ENCODE assay signal across 2 cellular contexts in the genomic region with DNA sequence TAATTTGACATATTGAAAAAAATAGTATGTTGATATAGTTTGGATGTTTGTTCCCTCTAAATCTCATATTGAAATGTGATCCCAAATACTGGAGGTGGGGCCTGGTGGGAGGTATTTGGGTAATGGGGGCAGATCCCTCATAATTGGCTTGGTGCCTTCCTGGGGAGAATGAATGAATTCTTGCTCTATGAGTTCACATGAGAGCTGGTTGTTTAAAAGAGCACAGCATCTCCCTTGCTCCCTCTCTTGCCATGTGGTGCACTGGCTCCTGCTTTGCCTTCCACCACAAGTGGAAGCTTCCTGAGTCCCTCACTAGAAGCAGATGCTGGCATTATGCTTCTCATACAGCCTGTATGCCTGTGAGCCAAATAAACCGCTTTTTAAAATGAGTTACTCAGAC.
TF ChIP-seq lines count a peak whose summit lies in the region.

No MANE protein-coding gene starts in this region.

TF ChIP-seq in SK-N-SH treated with all-trans-retinoic acid at 6 μM for 48 hours, 23 proteins besides CTCF, POLR2A, EP300 and RAD21 (continued from another document):
- TF ChIP-seq, protein P1, sequence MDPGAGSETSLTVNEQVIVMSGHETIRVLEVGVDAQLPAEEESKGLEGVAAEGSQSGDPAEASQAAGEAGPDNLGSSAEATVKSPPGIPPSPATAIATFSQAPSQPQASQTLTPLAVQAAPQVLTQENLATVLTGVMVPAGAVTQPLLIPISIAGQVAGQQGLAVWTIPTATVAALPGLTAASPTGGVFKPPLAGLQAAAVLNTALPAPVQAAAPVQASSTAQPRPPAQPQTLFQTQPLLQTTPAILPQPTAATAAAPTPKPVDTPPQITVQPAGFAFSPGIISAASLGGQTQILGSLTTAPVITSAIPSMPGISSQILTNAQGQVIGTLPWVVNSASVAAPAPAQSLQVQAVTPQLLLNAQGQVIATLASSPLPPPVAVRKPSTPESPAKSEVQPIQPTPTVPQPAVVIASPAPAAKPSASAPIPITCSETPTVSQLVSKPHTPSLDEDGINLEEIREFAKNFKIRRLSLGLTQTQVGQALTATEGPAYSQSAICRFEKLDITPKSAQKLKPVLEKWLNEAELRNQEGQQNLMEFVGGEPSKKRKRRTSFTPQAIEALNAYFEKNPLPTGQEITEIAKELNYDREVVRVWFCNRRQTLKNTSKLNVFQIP (CRISPR knock-in tag; IDR thresholded peaks at IDR 0.05; ENCODE audit: borderline replicate concordance, low read depth) = no peak
TF ChIP-seq in SK-N-SH treated with all-trans-retinoic acid at 6 μM for 48 hours: peak in this region for 0.

TF ChIP-seq in SK-N-SH, 30 proteins besides CTCF, POLR2A, EP300 and RAD21 (continued from another document):
- TF ChIP-seq, protein P2, sequence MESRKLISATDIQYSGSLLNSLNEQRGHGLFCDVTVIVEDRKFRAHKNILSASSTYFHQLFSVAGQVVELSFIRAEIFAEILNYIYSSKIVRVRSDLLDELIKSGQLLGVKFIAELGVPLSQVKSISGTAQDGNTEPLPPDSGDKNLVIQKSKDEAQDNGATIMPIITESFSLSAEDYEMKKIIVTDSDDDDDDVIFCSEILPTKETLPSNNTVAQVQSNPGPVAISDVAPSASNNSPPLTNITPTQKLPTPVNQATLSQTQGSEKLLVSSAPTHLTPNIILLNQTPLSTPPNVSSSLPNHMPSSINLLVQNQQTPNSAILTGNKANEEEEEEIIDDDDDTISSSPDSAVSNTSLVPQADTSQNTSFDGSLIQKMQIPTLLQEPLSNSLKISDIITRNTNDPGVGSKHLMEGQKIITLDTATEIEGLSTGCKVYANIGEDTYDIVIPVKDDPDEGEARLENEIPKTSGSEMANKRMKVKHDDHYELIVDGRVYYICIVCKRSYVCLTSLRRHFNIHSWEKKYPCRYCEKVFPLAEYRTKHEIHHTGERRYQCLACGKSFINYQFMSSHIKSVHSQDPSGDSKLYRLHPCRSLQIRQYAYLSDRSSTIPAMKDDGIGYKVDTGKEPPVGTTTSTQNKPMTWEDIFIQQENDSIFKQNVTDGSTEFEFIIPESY (IDR thresholded peaks at IDR 0.05; ENCODE audit: borderline replicate concordance, low read depth) = no peak
- TF ChIP-seq MEF2A (IDR thresholded peaks at IDR 0.05; ENCODE audit: borderline replicate concordance, low read depth) = no peak
- TF ChIP-seq ELF1 (IDR thresholded peaks at IDR 0.05) = no peak
- no peak for TF ChIP-seq RCOR1 (IDR thresholded peaks at IDR 0.05; ENCODE audit: low read length)
- no peak for TF ChIP-seq FOXM1 (IDR thresholded peaks at IDR 0.05; ENCODE audit: low read depth)
- TF ChIP-seq, protein P3, sequence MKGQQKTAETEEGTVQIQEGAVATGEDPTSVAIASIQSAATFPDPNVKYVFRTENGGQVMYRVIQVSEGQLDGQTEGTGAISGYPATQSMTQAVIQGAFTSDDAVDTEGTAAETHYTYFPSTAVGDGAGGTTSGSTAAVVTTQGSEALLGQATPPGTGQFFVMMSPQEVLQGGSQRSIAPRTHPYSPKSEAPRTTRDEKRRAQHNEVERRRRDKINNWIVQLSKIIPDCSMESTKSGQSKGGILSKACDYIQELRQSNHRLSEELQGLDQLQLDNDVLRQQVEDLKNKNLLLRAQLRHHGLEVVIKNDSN (IDR thresholded peaks at IDR 0.05; ENCODE audit: borderline replicate concordance, low read depth) = no peak
- TF ChIP-seq RFX5 (IDR thresholded peaks at IDR 0.05; ENCODE audit: low read length) = no peak
- TF ChIP-seq, protein P4, sequence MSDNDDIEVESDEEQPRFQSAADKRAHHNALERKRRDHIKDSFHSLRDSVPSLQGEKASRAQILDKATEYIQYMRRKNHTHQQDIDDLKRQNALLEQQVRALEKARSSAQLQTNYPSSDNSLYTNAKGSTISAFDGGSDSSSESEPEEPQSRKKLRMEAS (IDR thresholded peaks at IDR 0.05; ENCODE audit: low read depth) = no peak
- TF ChIP-seq, protein P5, sequence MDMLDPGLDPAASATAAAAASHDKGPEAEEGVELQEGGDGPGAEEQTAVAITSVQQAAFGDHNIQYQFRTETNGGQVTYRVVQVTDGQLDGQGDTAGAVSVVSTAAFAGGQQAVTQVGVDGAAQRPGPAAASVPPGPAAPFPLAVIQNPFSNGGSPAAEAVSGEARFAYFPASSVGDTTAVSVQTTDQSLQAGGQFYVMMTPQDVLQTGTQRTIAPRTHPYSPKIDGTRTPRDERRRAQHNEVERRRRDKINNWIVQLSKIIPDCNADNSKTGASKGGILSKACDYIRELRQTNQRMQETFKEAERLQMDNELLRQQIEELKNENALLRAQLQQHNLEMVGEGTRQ (IDR thresholded peaks at IDR 0.05; ENCODE audit: borderline replicate concordance, low read depth, low read length) = no peak
- TF ChIP-seq POLR2AphosphoS5 (IDR thresholded peaks at IDR 0.05; ENCODE audit: low read depth, low read length) = no peak
